8 cellular contexts compared by ENCODE assay signal in genomic region chr9:2157277-2158105, GRCh38.
DNase-seq lines count a peak whose midpoint lies in the region; ATAC-seq, FAIRE-seq and TF ChIP-seq lines count a peak whose summit lies in the region.

No MANE protein-coding gene starts in this region.

- H3K79me2 ChIP-seq in SK-N-SH (ENCODE audit: insufficient read depth), result peaks cover 10% of the 10 kb centered on the region

- ATAC-seq in HG03460 (IDR thresholded peaks at IDR 0.05; ENCODE audit: unreplicated experiment), result peak; percentile 32

- in situ Hi-C loops in astrocyte of the cerebellum (cut with HindIII; ENCODE audit: low sequenced_read_pairs), result no loop called here

- H2AFZ ChIP-seq in SK-N-SH (ENCODE audit: low read depth), result peak overlapping the region; percentile 80; the same call in 1 of the 2 replicates

- DNase-seq in AG10803 (ENCODE audit: low read depth), result peak; percentile 57
- no peak for DNase-seq in GM19239 (ENCODE audit: insufficient read length, low spot score)
- DNase-seq in SK-N-SH, result peak; percentile 23
- no peak for DNase-seq in astrocyte of the cerebellum (ENCODE audit: low read depth)
- DNase-seq in NK-92 treated with Interleukin-12 subunit alpha and Interleukin-12 subunit beta, amount 100 ng/mL, for 24 hours (lab: John Stamatoyannopoulos, UW), result no peak

- no peak for TF ChIP-seq EP300 in SK-N-SH (IDR thresholded peaks at IDR 0.05; ENCODE audit: borderline replicate concordance in 1 of 2, low read depth in 1 of 2, low read length in 1 of 2)

- H3F3A ChIP-seq in SK-N-SH (replicated peaks; ENCODE audit: insufficient read depth), result no peaks in the 10 kb centered on the region

- no peak for TF ChIP-seq CTCF in AG10803 (conservative IDR thresholded peaks at IDR 0.05; ENCODE audit: low read length)
- TF ChIP-seq CTCF in SK-N-SH (IDR thresholded peaks at IDR 0.05), result no peak
- no peak for TF ChIP-seq CTCF in astrocyte of the cerebellum (IDR thresholded peaks at IDR 0.05; ENCODE audit: low read depth, low read length, missing control alignments)

- no peaks in the 10 kb centered on the region for H3K9me2 ChIP-seq in SK-N-SH

- peak; percentile 85 for FAIRE-seq in GM19239 (lab: Jason Lieb, UNC)

- H4K20me1 ChIP-seq in SK-N-SH (ENCODE audit: insufficient read depth), result no peaks in the 10 kb centered on the region

- POLR2A ChIA-PET in SK-N-SH (lab: Yijun Ruan, JAX), result interaction anchor here (1.7 kb wide), 1 partner anchor 51 kb away, joined by 6 read pairs; no protein-coding TSS in a partner anchor

- CTCF ChIA-PET in SK-N-SH (lab: Yijun Ruan, JAX), result interaction anchor here (1.2 kb wide), 1 partner anchor 25 kb away, joined by 4 read pairs; no protein-coding TSS in a partner anchor

- H3K27me3 ChIP-seq in SK-N-SH (ENCODE audit: insufficient read depth) (no peaks in the 10 kb centered on the region), iPS-20b (ENCODE audit: insufficient read depth, low read length) (no peaks in the 10 kb centered on the region)

- H3K4me1 ChIP-seq in SK-N-SH (ENCODE audit: control insufficient read depth in 1 of 2, insufficient read depth in 2 of 2, low read depth in 1 of 2, low read length in 1 of 2) (peaks cover 13% of the 10 kb centered on the region in 2 experiments; a peak in 3 of 4 replicates), iPS-20b (ENCODE audit: insufficient read depth, low read length) (peaks cover 39% of the 10 kb centered on the region)

- peak overlapping the region; percentile 50 to 79; a peak in 3 of 4 replicates for H3K27ac ChIP-seq in SK-N-SH (ENCODE audit: low read depth in 2 of 2, low read length in 1 of 2)
- peak overlapping the region; percentile 99 for H3K27ac ChIP-seq in iPS-20b (ENCODE audit: low read length)
- peak overlapping the region in 20 of 21 experiments; percentile 22 to 87 (median 76) for H3K27ac ChIP-seq in skin epidermis

- H3K9ac ChIP-seq in SK-N-SH (peak overlapping the region; percentile 70), iPS-20b (ENCODE audit: low read depth, low read length) (peak overlapping the region; percentile 80)

- TF ChIP-seq RAD21 in SK-N-SH (IDR thresholded peaks at IDR 0.05; ENCODE audit: low read length), result no peak

- H3K4me3 ChIP-seq in AG10803 (ENCODE audit: low read length) (peak overlapping the region; percentile 55), SK-N-SH (ENCODE audit: low read depth in 2 of 2, low read length in 1 of 2) (peak overlapping the region; percentile 55 to 68), astrocyte of the cerebellum (ENCODE audit: low read depth, low read length) (peak overlapping the region; percentile 46), iPS-20b (ENCODE audit: low read length) (peak overlapping the region; percentile 55), skin epidermis (peak overlapping the region; percentile 18 to 44 (median 33))

- H3K36me3 ChIP-seq in SK-N-SH (replicated peaks in 1 of 2; ENCODE audit: control insufficient read depth in 1 of 2, insufficient read depth in 2 of 2, low read length in 1 of 2) (peaks cover 0 to 5% of the 10 kb centered on the region in 2 experiments), iPS-20b (ENCODE audit: insufficient read depth, low read depth, low read length) (no peaks in the 10 kb centered on the region; the same call in 1 of the 2 replicates)

- H3K4me2 ChIP-seq in SK-N-SH, result peak overlapping the region; percentile 75

- H3K9me3 ChIP-seq in SK-N-SH (no peaks in the 10 kb centered on the region), iPS-20b (ENCODE audit: insufficient read depth, low read depth, low read length) (no peaks in the 10 kb centered on the region)

- 53% methylated on average over 18 of the region's 20 CpGs for WGBS in SK-N-SH (ENCODE audit: low lambda C conversion rate)

TF ChIP-seq in SK-N-SH, 30 proteins besides CTCF, POLR2A, EP300 and RAD21:
- TF ChIP-seq POLR2AphosphoS5 (IDR thresholded peaks at IDR 0.05; ENCODE audit: low read depth, low read length) (no peak), NRF1 (IDR thresholded peaks at IDR 0.05; ENCODE audit: low read depth, low read length) (no peak), SIN3A (IDR thresholded peaks at IDR 0.05; ENCODE audit: borderline replicate concordance, low read depth, low read length) (no peak), FOXJ3 (CRISPR knock-in tag; IDR thresholded peaks at IDR 0.05) (no peak), FOSL2 (IDR thresholded peaks at IDR 0.05; ENCODE audit: borderline replicate concordance, low read depth) (no peak), USF2 (IDR thresholded peaks at IDR 0.05; ENCODE audit: borderline replicate concordance, low read depth, low read length) (no peak), GABPA (IDR thresholded peaks at IDR 0.05; ENCODE audit: low read depth) (no peak), MAX (IDR thresholded peaks at IDR 0.05; ENCODE audit: low read depth) (peak; percentile 87), MEF2A (IDR thresholded peaks at IDR 0.05; ENCODE audit: borderline replicate concordance, low read depth) (no peak), RFX5 (IDR thresholded peaks at IDR 0.05; ENCODE audit: low read length) (no peak), MXI1 (IDR thresholded peaks at IDR 0.05; ENCODE audit: low read depth, low read length) (peak; percentile 74), PBX3 (IDR thresholded peaks at IDR 0.05) (no peak), FOXM1 (IDR thresholded peaks at IDR 0.05; ENCODE audit: low read depth) (no peak), ELF1 (IDR thresholded peaks at IDR 0.05) (no peak), TEAD4 (IDR thresholded peaks at IDR 0.05; ENCODE audit: borderline replicate concordance, insufficient read depth) (no peak), RXRA (IDR thresholded peaks at IDR 0.05; ENCODE audit: borderline replicate concordance, low read depth) (no peak), JUND (IDR thresholded peaks at IDR 0.05) (no peak)

Comparison
In these comparisons a context has a peak if more than half of its experiments do, and no peak if none do; other contexts are left out.
1. DNase-seq: peak in AG10803 (single experiment) and SK-N-SH (single experiment); none in GM19239 (single experiment), astrocyte of the cerebellum (single experiment) and NK-92 treated with Interleukin-12 subunit alpha and Interleukin-12 subunit beta, amount 100 ng/mL, for 24 hours (single experiment).
2. Peak in every context shown above with its lines, with median percentiles within 50 percentile points of each other: H3K4me3 ChIP-seq and H3K27ac ChIP-seq.